ENCODE assay signal across 9 cellular contexts in the genomic region with DNA sequence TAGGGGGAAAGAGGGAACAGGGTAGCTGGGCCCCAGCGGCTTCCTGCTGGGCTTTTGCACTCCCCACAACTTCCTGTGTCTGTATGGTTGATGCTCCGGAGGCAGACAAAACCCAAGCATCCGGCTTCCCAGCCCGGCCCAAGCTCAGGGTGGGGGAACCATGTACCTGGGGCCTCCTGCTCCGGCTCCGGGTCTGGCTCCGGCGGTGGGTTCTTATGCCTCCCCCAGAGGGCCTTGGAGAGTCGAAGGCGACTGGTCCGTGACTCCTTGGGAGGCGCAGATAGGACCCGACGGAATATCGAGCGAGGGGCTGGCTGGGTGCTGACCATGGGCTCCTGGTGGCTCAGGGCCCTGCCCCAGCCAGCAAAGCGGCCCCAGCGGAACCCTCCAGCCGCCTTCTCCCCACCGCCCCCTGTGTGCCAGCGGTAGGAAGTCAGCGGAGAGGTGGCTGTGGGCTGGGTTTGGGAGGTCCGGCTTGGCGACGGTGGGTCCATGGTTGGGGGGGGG. TPM values are rescaled to one million over a fixed set of nuclear protein-coding genes. Genes with fewer than 3 reads are reported as not detected.
DNase-seq lines count a peak whose midpoint lies in the region; TF ChIP-seq lines count a peak whose summit lies in the region.
"Had no signal": no experiment of that assay in that cellular context is flagged by ENCODE, and none has a peak within 500 bp of the region (broad histone marks: within the 10 kb centered on the region; RNA-seq: fewer than 3 reads in every experiment).

No MANE protein-coding gene starts in this region.

- H3K4me2 ChIP-seq in OCI-LY3 (ENCODE audit: low read length): peak overlapping the region; percentile 79

- H3K4me3 Mint-ChIP-seq in Calu3 (ENCODE audit: low read depth, unreplicated experiment): no peak overlapping the region

- peak; percentile 79 for DNase-seq in activated effector memory CD4-positive, alpha-beta T cell treated with Interleukin-2 at 50 U/mL for 16 hours
- no peak for DNase-seq in Calu3
- no peak for DNase-seq in EL
- DNase-seq in SJCRH30: no peak

- H3K4me1 Mint-ChIP-seq in Calu3 (ENCODE audit: low read depth, unreplicated experiment): no peaks in the 10 kb centered on the region

- H3K27ac ChIP-seq in OCI-LY3 (ENCODE audit: low read length): peak overlapping the region; percentile 67
- H3K27ac ChIP-seq in mucosa of rectum (ENCODE audit: low read depth in 2 of 2, low read length in 2 of 2): peak overlapping the region; percentile 40 to 74
- peak overlapping the region; percentile 92 for H3K27ac ChIP-seq in thymus (ENCODE audit: low read depth)
- H3K27ac ChIP-seq in SJCRH30: no peak overlapping the region

- TF ChIP-seq POLR2A in GM19193 (IDR thresholded peaks at IDR 0.05; ENCODE audit: extremely low read depth, insufficient read depth, insufficient read length): peak; percentile 56

- H3K27me3 Mint-ChIP-seq in Calu3 (ENCODE audit: unreplicated experiment): peaks cover 37% of the 10 kb centered on the region

- WGBS in thymus: 2% methylated on average over 25 of the region's 25 CpGs

- H4K20me1 ChIP-seq in OCI-LY3 (ENCODE audit: insufficient read depth, low read length): no peaks in the 10 kb centered on the region

- no TSS peak for BruUV-seq in Calu3 (replicated peaks; lab: Mats Ljungman, UMichigan)

- H3K4me3 ChIP-seq in OCI-LY3 (ENCODE audit: low read length): peak overlapping the region; percentile 91
- peak overlapping the region; percentile 51 to 60 for H3K4me3 ChIP-seq in mucosa of rectum (ENCODE audit: low read length in 2 of 2)
- H3K4me3 ChIP-seq in thymus (ENCODE audit: low read length): peak overlapping the region; percentile 80
- no peak overlapping the region for H3K4me3 ChIP-seq in SJCRH30

- H3K9me3 Mint-ChIP-seq in Calu3 (ENCODE audit: low read depth, unreplicated experiment): no peaks in the 10 kb centered on the region

- intact Hi-C loops in Calu3 (cut with micrococcal nuclease; ENCODE audit: unreplicated experiment): no loop called here

- H3K36me3 Mint-ChIP-seq in Calu3 (ENCODE audit: insufficient read depth, unreplicated experiment): no peaks in the 10 kb centered on the region

- H3K4me1 ChIP-seq in OCI-LY3 (ENCODE audit: low read length) (peaks cover 22% of the 10 kb centered on the region), mucosa of rectum (ENCODE audit: control insufficient read depth in 2 of 2, insufficient read depth in 2 of 2, low read length in 2 of 2) (peaks cover 0 to 2% of the 10 kb centered on the region in 2 donors), thymus (ENCODE audit: control insufficient read depth, insufficient read depth, low read length) (peaks cover 13% of the 10 kb centered on the region), SJCRH30 (peaks cover 4% of the 10 kb centered on the region; the same call in 1 of the 2 replicates)

- CTCF ChIA-PET in Calu3 (lab: Charles Lee): interaction anchor here (0.6 kb wide), 1 partner anchor 1804 kb away, joined by 3 read pairs; no protein-coding TSS in a partner anchor

- no peaks in the 10 kb centered on the region for H3K27me3 ChIP-seq in OCI-LY3 (ENCODE audit: low read depth, low read length)
- peaks cover 3 to 8% of the 10 kb centered on the region in 2 donors for H3K27me3 ChIP-seq in mucosa of rectum (ENCODE audit: control insufficient read depth in 2 of 2, insufficient read depth in 2 of 2, low read length in 2 of 2)
- no peaks in the 10 kb centered on the region for H3K27me3 ChIP-seq in thymus (ENCODE audit: control insufficient read depth, insufficient read depth)
- 0 out of 2 replicates have a peak, but pooled peaks cover 5% of the 10 kb centered on the region for H3K27me3 ChIP-seq in SJCRH30

- no peak overlapping the region for H3K27ac Mint-ChIP-seq in Calu3 (ENCODE audit: unreplicated experiment)

- H3K79me2 ChIP-seq in OCI-LY3 (ENCODE audit: low read length): peaks cover 12% of the 10 kb centered on the region

- no peaks in the 10 kb centered on the region for H3K9me3 ChIP-seq in OCI-LY3 (ENCODE audit: insufficient read depth, low read length)
- no peaks in the 10 kb centered on the region for H3K9me3 ChIP-seq in mucosa of rectum (ENCODE audit: control insufficient read depth in 2 of 2, low read length in 2 of 2)
- H3K9me3 ChIP-seq in thymus (ENCODE audit: control insufficient read depth): no peaks in the 10 kb centered on the region
- no peaks in the 10 kb centered on the region for H3K9me3 ChIP-seq in SJCRH30 (replicated peaks)

- H3K9ac ChIP-seq in OCI-LY3 (ENCODE audit: low read length) (peak overlapping the region; percentile 93), mucosa of rectum (ENCODE audit: low read depth in 1 of 2, low read length in 2 of 2) (peak overlapping the region; percentile 19 to 56)

- H3K36me3 ChIP-seq in OCI-LY3 (replicated peaks; ENCODE audit: low read depth, low read length) (peaks cover 12% of the 10 kb centered on the region), mucosa of rectum (ENCODE audit: control insufficient read depth in 2 of 2, insufficient read depth in 2 of 2, low read length in 2 of 2) (no peaks in the 10 kb centered on the region), thymus (ENCODE audit: control insufficient read depth, insufficient read depth) (peaks cover 26% of the 10 kb centered on the region), SJCRH30 (no peaks in the 10 kb centered on the region)

- TF ChIP-seq CTCF in OCI-LY3 (IDR thresholded peaks at IDR 0.05; ENCODE audit: low read depth, low read length) (peak; percentile 11; the same call in 1 of the 2 replicates), Calu3 (IDR thresholded peaks at IDR 0.05; ENCODE audit: unreplicated experiment) (no peak)

- peak overlapping the region; percentile 79 for H2AFZ ChIP-seq in OCI-LY3 (ENCODE audit: low read depth, low read length)

RNA-seq across cellular contexts. Expression of gene RASAL3, which starts 0.4 kb away (rescaled TPM):
- polyA plus RNA-seq in thymus: 68.1 TPM
- total RNA-seq in Calu3 (2022): not detected in 2 replicates
- 0.12 TPM in 1 of 2 replicates, not detected in the other for total RNA-seq in SJCRH30 (2014; rRNA removed; shearing (Covaris generic))
- polyA plus RNA-seq: keratinocyte had no signal

RNA-seq across cellular contexts. Expression of gene WIZ, which starts 14.2 kb away (rescaled TPM):
- 13.3 TPM for polyA plus RNA-seq in thymus
- 31.9 and 34.0 TPM in 2 replicates for total RNA-seq in Calu3 (2022)
- total RNA-seq in SJCRH30 (2014; rRNA removed; shearing (Covaris generic)): 23.0 and 23.8 TPM in 2 replicates

RNA-seq across cellular contexts. Expression of gene PGLYRP2, which starts 15.4 kb away (rescaled TPM):
- polyA plus RNA-seq in thymus: 0.14 TPM
- total RNA-seq in Calu3 (2022): not detected in 2 replicates
- not detected in 2 replicates for total RNA-seq in SJCRH30 (2014; rRNA removed; shearing (Covaris generic))
- polyA plus RNA-seq: keratinocyte had no signal

RNA-seq across cellular contexts. Expression of gene CYP4F22, which starts 44.4 kb away (rescaled TPM):
- 0.64 TPM for polyA plus RNA-seq in thymus
- not detected in 2 replicates for total RNA-seq in Calu3 (2022)
- total RNA-seq in SJCRH30 (2014; rRNA removed; shearing (Covaris generic)): not detected in 2 replicates

RNA-seq across cellular contexts. Expression of gene AKAP8L, which starts 45.1 kb away (rescaled TPM):
- 128 TPM for polyA plus RNA-seq in thymus
- total RNA-seq in Calu3 (2022): 94.0 and 96.8 TPM in 2 replicates
- total RNA-seq in SJCRH30 (2014; rRNA removed; shearing (Covaris generic)): 86.0 and 111 TPM in 2 replicates
